In the genomic region with DNA sequence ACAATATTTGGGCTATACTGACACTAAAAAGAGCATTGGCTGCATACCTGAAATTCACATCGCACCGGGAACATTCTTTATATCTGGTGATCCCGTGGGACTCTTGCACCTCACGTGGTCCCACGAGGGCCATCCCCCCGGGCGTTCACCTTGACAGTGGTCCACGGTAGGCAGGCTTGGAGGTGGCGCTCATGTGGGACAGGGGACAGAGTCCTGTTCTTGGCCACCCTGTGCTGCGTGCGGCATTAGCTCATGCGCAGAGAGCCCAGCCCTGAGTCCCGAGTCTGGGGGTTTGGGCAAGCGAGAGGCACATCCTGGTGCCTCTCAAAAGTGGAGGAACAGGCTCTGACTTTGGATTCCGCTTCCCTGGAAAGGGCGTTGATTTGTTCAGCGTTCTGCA, we compare ENCODE assay signal across 27 cellular contexts. TPM values are rescaled to one million over a fixed set of nuclear protein-coding genes. Genes with fewer than 3 reads are reported as not detected.
"Had no signal": no experiment of that assay in that cellular context is flagged by ENCODE, and none has a peak within 500 bp of the region (broad histone marks: within the 10 kb centered on the region; RNA-seq: fewer than 3 reads in every experiment).

No MANE protein-coding gene starts in this region.

- H3K9me3 ChIP-seq: adrenal gland, left ventricle myocardium inferior, thyroid gland, upper lobe of right lung had no signal

- H3K27ac ChIP-seq: adrenal gland, foreskin keratinocyte, left ventricle myocardium inferior, thyroid gland, upper lobe of right lung, WERI-Rb-1 had no signal

- DNase-seq: activated CD4-positive, alpha-beta T cell treated with anti-CD3 and anti-CD28 coated beads, Interleukin-2, amount 10 ng/mL, durations not matched to agents 7 days and 5 days; activated CD4-positive, CD25-positive, alpha-beta regulatory T cell treated with anti-CD3 and anti-CD28 coated beads, Interleukin-2, amount 50 U/mL, for 72 hours; activated CD8-positive, alpha-beta memory T cell treated with anti-CD3 and anti-CD28 coated beads, Interleukin-2, amount 10 ng/mL, durations not matched to agents 7 days and 5 days; activated CD8-positive, alpha-beta T cell treated with anti-CD3 and anti-CD28 coated beads for 36 hours; activated naive CD4-positive, alpha-beta T cell; activated T-cell treated with anti-CD3 and anti-CD28 coated beads for 4 hours; adrenal gland; cerebellar nuclear complex; cortex of kidney; left ventricle myocardium inferior; naive thymus-derived CD4-positive, alpha-beta T cell; retina; stimulated activated CD4-positive, alpha-beta T cell treated with anti-CD3 and anti-CD28 coated beads, Interleukin-2, amount 100 ng/mL, for 48 hours; stimulated activated naive CD4-positive, alpha-beta T cell; T-cell; thyroid gland; upper lobe of right lung; WERI-Rb-1 had no signal

- H3K27ac Mint-ChIP-seq: activated CD4-positive, alpha-beta T cell treated with anti-CD3 and anti-CD28 coated beads, Interleukin-2, amount 10 ng/mL, durations not matched to agents 7 days and 5 days; activated CD8-positive, alpha-beta memory T cell treated with anti-CD3 and anti-CD28 coated beads, Interleukin-2, amount 10 ng/mL, durations not matched to agents 7 days and 5 days; activated CD8-positive, alpha-beta T cell treated with anti-CD3 and anti-CD28 coated beads for 36 hours; activated naive CD8-positive, alpha-beta T cell; naive thymus-derived CD4-positive, alpha-beta T cell; progenitor cell of endocrine pancreas; T-cell; T-helper 2 cell treated with Interferon-gamma antibody and Interleukin-4, amounts not matched to agents 5 μg/mL and 100 μg/mL, for 36 hours had no signal

- H3K9me3 Mint-ChIP-seq: activated CD4-positive, alpha-beta T cell treated with anti-CD3 and anti-CD28 coated beads, Interleukin-2, amount 10 ng/mL, durations not matched to agents 7 days and 5 days; activated CD8-positive, alpha-beta T cell treated with anti-CD3 and anti-CD28 coated beads for 36 hours; naive thymus-derived CD4-positive, alpha-beta T cell; T-cell; T-helper 2 cell treated with Interferon-gamma antibody and Interleukin-4, amounts not matched to agents 5 μg/mL and 100 μg/mL, for 36 hours had no signal

- ATAC-seq: activated CD8-positive, alpha-beta memory T cell treated with anti-CD3 and anti-CD28 coated beads, Interleukin-2, amount 10 ng/mL, durations not matched to agents 7 days and 5 days; activated CD8-positive, alpha-beta T cell treated with anti-CD3 and anti-CD28 coated beads for 36 hours; naive thymus-derived CD4-positive, alpha-beta T cell; T-cell had no signal

- H3K4me3 Mint-ChIP-seq: activated CD4-positive, alpha-beta T cell treated with anti-CD3 and anti-CD28 coated beads, Interleukin-2, amount 10 ng/mL, durations not matched to agents 7 days and 5 days; activated CD8-positive, alpha-beta memory T cell treated with anti-CD3 and anti-CD28 coated beads, Interleukin-2, amount 10 ng/mL, durations not matched to agents 7 days and 5 days; activated CD8-positive, alpha-beta T cell treated with anti-CD3 and anti-CD28 coated beads for 36 hours; activated naive CD8-positive, alpha-beta T cell; naive thymus-derived CD4-positive, alpha-beta T cell; T-cell; T-helper 2 cell treated with Interferon-gamma antibody and Interleukin-4, amounts not matched to agents 5 μg/mL and 100 μg/mL, for 36 hours had no signal

- FAIRE-seq: bronchial epithelial cell, endometrium, TTC549 had no signal

- H3K27me3 Mint-ChIP-seq: activated CD4-positive, alpha-beta T cell treated with anti-CD3 and anti-CD28 coated beads, Interleukin-2, amount 10 ng/mL, durations not matched to agents 7 days and 5 days; activated CD8-positive, alpha-beta memory T cell treated with anti-CD3 and anti-CD28 coated beads, Interleukin-2, amount 10 ng/mL, durations not matched to agents 7 days and 5 days; activated CD8-positive, alpha-beta T cell treated with anti-CD3 and anti-CD28 coated beads for 36 hours; activated naive CD8-positive, alpha-beta T cell; naive thymus-derived CD4-positive, alpha-beta T cell; progenitor cell of endocrine pancreas; T-cell had no signal

- H3K4me3 ChIP-seq: adrenal gland, left ventricle myocardium inferior, thyroid gland, upper lobe of right lung had no signal

- H3K27me3 ChIP-seq: adrenal gland, thyroid gland, upper lobe of right lung had no signal

- H3K4me1 ChIP-seq: adrenal gland, foreskin keratinocyte, upper lobe of right lung had no signal

RNA-seq across cellular contexts. Expression of a gene that starts 56.1 kb away (rescaled TPM):
- total RNA-seq: epithelial cell of proximal tubule, kidney epithelial cell had no signal
